Comparison of ENCODE assay signal across 9 cellular contexts in genomic region chr3:30747771-30748281, GRCh38.
DNase-seq lines count a peak whose midpoint lies in the region; ATAC-seq, FAIRE-seq and TF ChIP-seq lines count a peak whose summit lies in the region.
"Had no signal": no experiment of that assay in that cellular context is flagged by ENCODE, and none has a peak within 500 bp of the region (broad histone marks: within the 10 kb centered on the region; RNA-seq: fewer than 3 reads in every experiment).

No MANE protein-coding gene starts in this region.

- H3K4me3 ChIP-seq in keratinocyte (ENCODE audit: control insufficient read depth in 2 of 3, extremely low read depth in 1 of 3, insufficient read depth in 2 of 3, low read depth in 1 of 3, low read length in 3 of 3) (no peak overlapping the region), neuronal stem cell (ENCODE audit: low read length in 2 of 2) (no peak overlapping the region)

- no peak overlapping the region for H3K23ac ChIP-seq in neuronal stem cell (ENCODE audit: low read depth, low read length, poor library complexity)

- no peak overlapping the region for H2BK120ac ChIP-seq in neuronal stem cell (ENCODE audit: low read depth, low read length)

- no peak overlapping the region for H2BK5ac ChIP-seq in neuronal stem cell (ENCODE audit: low read length)

- no peaks in the 10 kb centered on the region for H4K20me1 ChIP-seq in keratinocyte (ENCODE audit: control insufficient read depth, extremely low read depth, insufficient read depth, low read length)

- H2AFZ ChIP-seq in keratinocyte (ENCODE audit: control insufficient read depth, low read length) (no peak overlapping the region), neuronal stem cell (ENCODE audit: low read length) (no peak overlapping the region)

- no peak overlapping the region for H3K4me3 Mint-ChIP-seq in WTC11
- H3K4me3 Mint-ChIP-seq: dendritic cell treated with granulocyte-macrophage colony-stimulating factor and Interleukin-4, amounts not matched to agents 40 ng/mL and 50 ng/mL, for 4 days had no signal

- ATAC-seq in WTC11, result peak; percentile 54
- no peak for ATAC-seq in HG03095 (IDR thresholded peaks at IDR 0.05; ENCODE audit: unreplicated experiment)

- CTCF ChIA-PET in WTC11 (lab: Charles Lee), result interaction anchor here (1.3 kb wide), 2 partner anchors 21 to 705 kb away, joined by 4 to 5 read pairs; no protein-coding TSS in a partner anchor

- no peak overlapping the region for H3K27ac ChIP-seq in keratinocyte (ENCODE audit: control insufficient read depth, insufficient read depth, low read length)
- no peak overlapping the region for H3K27ac ChIP-seq in neuronal stem cell (replicated peaks; ENCODE audit: low read length)

- no peaks in the 10 kb centered on the region for H3K36me3 Mint-ChIP-seq in WTC11

- no peak overlapping the region for H3K4me2 ChIP-seq in keratinocyte (ENCODE audit: control insufficient read depth, extremely low read depth, insufficient read depth, low read depth, low read length)
- no peak overlapping the region for H3K4me2 ChIP-seq in neuronal stem cell (ENCODE audit: insufficient read depth, low read length, poor library complexity, severe bottlenecking)

- peaks cover 51% of the 10 kb centered on the region for H3K4me1 Mint-ChIP-seq in WTC11

- H3K18ac ChIP-seq in neuronal stem cell (ENCODE audit: low read length), result no peak overlapping the region

- no peaks in the 10 kb centered on the region for H3K27me3 Mint-ChIP-seq in WTC11 (ENCODE audit: low read depth)
- H3K27me3 Mint-ChIP-seq: dendritic cell treated with granulocyte-macrophage colony-stimulating factor and Interleukin-4, amounts not matched to agents 40 ng/mL and 50 ng/mL, for 4 days had no signal

- H3K9ac ChIP-seq in keratinocyte (ENCODE audit: control insufficient read depth, extremely low read depth, insufficient read depth, low read length), result no peak overlapping the region
- H3K9ac ChIP-seq in neuronal stem cell (ENCODE audit: low read depth, low read length, poor library complexity), result no peak overlapping the region

- H3K14ac ChIP-seq in neuronal stem cell (ENCODE audit: low read length), result no peak overlapping the region

- dilution Hi-C loops in keratinocyte (cut with MboI; ENCODE audit: extremely low pct_ligation_motif_present, low sequenced_read_pairs), result no loop called here

- H3K4me1 ChIP-seq in keratinocyte (ENCODE audit: control insufficient read depth, extremely low read depth, insufficient read depth, low read length) (peaks cover 14% of the 10 kb centered on the region), neuronal stem cell (ENCODE audit: control insufficient read depth in 2 of 2, insufficient read depth in 1 of 2, low read depth in 1 of 2, low read length in 2 of 2) (peaks cover 0 to 2% of the 10 kb centered on the region in 2 donors)

- no peaks in the 10 kb centered on the region for H3K9me1 ChIP-seq in keratinocyte (ENCODE audit: control insufficient read depth, extremely low read depth, insufficient read depth, low read length)

- no peaks in the 10 kb centered on the region for H3K79me1 ChIP-seq in neuronal stem cell (ENCODE audit: low read depth, low read length)

- DNase-seq in ACHN (peak; percentile 40), HT1080 (ENCODE audit: low read depth) (peak; percentile 87), WTC11 (ENCODE audit: low spot score) (no peak), keratinocyte (ENCODE audit: low read depth, low spot score) (peak; percentile 38), GM13976 (ENCODE audit: low spot score) (no peak), nucleus accumbens (lab: John Stamatoyannopoulos, UW) (no peak), neuronal stem cell (ENCODE audit: low spot score) (no peak)

- no peaks in the 10 kb centered on the region for H3K9me3 Mint-ChIP-seq in WTC11
- H3K9me3 Mint-ChIP-seq: dendritic cell treated with granulocyte-macrophage colony-stimulating factor and Interleukin-4, amounts not matched to agents 40 ng/mL and 50 ng/mL, for 4 days had no signal

- FAIRE-seq in keratinocyte (lab: Jason Lieb, UNC), result peak; percentile 85

- H3K9me3 ChIP-seq in keratinocyte (ENCODE audit: control insufficient read depth, low read depth, low read length) (no peaks in the 10 kb centered on the region), neuronal stem cell (replicated peaks in 1 of 2; ENCODE audit: control insufficient read depth in 2 of 2, insufficient read depth in 1 of 2, low read depth in 1 of 2, low read length in 2 of 2) (no peaks in the 10 kb centered on the region)

- H3K36me3 ChIP-seq in keratinocyte (ENCODE audit: control insufficient read depth in 2 of 2, extremely low read depth in 1 of 2, insufficient read depth in 2 of 2, low read length in 2 of 2), result no peaks in the 10 kb centered on the region
- no peaks in the 10 kb centered on the region for H3K36me3 ChIP-seq in neuronal stem cell (replicated peaks in 1 of 2; ENCODE audit: control insufficient read depth in 2 of 2, insufficient read depth in 2 of 2, low read length in 2 of 2)

- H3K27me3 ChIP-seq in keratinocyte (ENCODE audit: control insufficient read depth, extremely low read depth, insufficient read depth, low read length) (no peaks in the 10 kb centered on the region), neuronal stem cell (ENCODE audit: control insufficient read depth in 3 of 3, insufficient read depth in 3 of 3, low read depth in 1 of 3, low read length in 3 of 3) (no peaks in the 10 kb centered on the region)

- POLR2A ChIA-PET in WTC11 (lab: Charles Lee), result no interaction called here

- no peak overlapping the region; the same call in 1 of the 2 replicates for H3K27ac Mint-ChIP-seq in WTC11
- H3K27ac Mint-ChIP-seq: dendritic cell treated with granulocyte-macrophage colony-stimulating factor and Interleukin-4, amounts not matched to agents 40 ng/mL and 50 ng/mL, for 4 days had no signal

- no peak overlapping the region for H3K4ac ChIP-seq in neuronal stem cell (ENCODE audit: low read length)

- in situ Hi-C loops in ACHN (cut with HindIII; ENCODE audit: low pct_ligation_motif_present, low pct_unique_long_range_greater_than_20kb, low sequenced_read_pairs) (no loop called here), GM13976 (cut with MboI; ENCODE audit: low sequenced_read_pairs, unreplicated experiment) (no loop called here)

- no peak overlapping the region for H2BK12ac ChIP-seq in neuronal stem cell (ENCODE audit: low read length)

- no peaks in the 10 kb centered on the region for H3K79me2 ChIP-seq in keratinocyte (ENCODE audit: control insufficient read depth, insufficient read depth, low read length)

- H4K8ac ChIP-seq in neuronal stem cell (ENCODE audit: low read depth, low read length), result no peak overlapping the region

- TF ChIP-seq CTCF in WTC11 (IDR thresholded peaks at IDR 0.05), result no peak
- peak; percentile 44 to 67 (median 62) for TF ChIP-seq CTCF in keratinocyte (optimal IDR thresholded peaks at IDR 0.05 in 1 of 3, IDR thresholded peaks at IDR 0.05 in 1 of 3, conservative IDR thresholded peaks at IDR 0.05 in 1 of 3; ENCODE audit: extremely low read depth in 1 of 3, insufficient read depth in 2 of 3, low read length in 3 of 3)
- no peak for TF ChIP-seq CTCF in GM13976 (IDR thresholded peaks at IDR 0.05; ENCODE audit: borderline replicate concordance, control extremely low read depth, extremely low read depth, insufficient read depth, missing control alignments)

- H2AK5ac ChIP-seq in neuronal stem cell (ENCODE audit: low read depth, low read length), result no peak overlapping the region

- no peak overlapping the region for H4K91ac ChIP-seq in neuronal stem cell (ENCODE audit: low read depth, low read length, poor library complexity)

- no peak overlapping the region for H2BK15ac ChIP-seq in neuronal stem cell (ENCODE audit: low read length)

- WGBS in neuronal stem cell (ENCODE audit: extremely low coverage in 2 of 2, insufficient read length in 2 of 2, insufficient replicate concordance in 1 of 2), 2 donors, result no CpG with 5 or more reads among the region's 4 CpGs

TF ChIP-seq in WTC11, 78 proteins besides CTCF, POLR2A, EP300 and RAD21 (continues in another document):
- no peak for TF ChIP-seq GABPB1 (CRISPR knock-in tag; IDR thresholded peaks at IDR 0.05)
- no peak for TF ChIP-seq FOXJ3 (CRISPR knock-in tag; IDR thresholded peaks at IDR 0.05; ENCODE audit: borderline replicate concordance)
- no peak for TF ChIP-seq ATF6 (CRISPR knock-in tag; IDR thresholded peaks at IDR 0.05)
- TF ChIP-seq SOX15 (CRISPR knock-in tag; IDR thresholded peaks at IDR 0.05), result no peak
- TF ChIP-seq OVOL2 (CRISPR knock-in tag; IDR thresholded peaks at IDR 0.05; ENCODE audit: borderline replicate concordance), result no peak
- TF ChIP-seq HMGXB4 (CRISPR knock-in tag; IDR thresholded peaks at IDR 0.05), result no peak

Comparison
In these comparisons a context has a peak if more than half of its experiments do, and no peak if none do; other contexts are left out.
1. DNase-seq: peak in ACHN (single experiment), HT1080 (single experiment) and keratinocyte (single experiment); none in WTC11 (single experiment), GM13976 (single experiment), nucleus accumbens (0 of 56) and neuronal stem cell (single experiment).
2. CTCF ChIP-seq: peak in keratinocyte (3 of 3); none in WTC11 (single experiment) and GM13976 (single experiment).